1 cellular context compared by ENCODE assay signal in genomic region chr9:137638680-137639079, GRCh38.
TF ChIP-seq lines count a peak whose summit lies in the region.

No MANE protein-coding gene starts in this region.

TF ChIP-seq in SK-N-SH treated with all-trans-retinoic acid at 6 μM for 48 hours, 23 proteins besides CTCF, POLR2A, EP300 and RAD21 (continued from another document):
- TF ChIP-seq, protein P1, sequence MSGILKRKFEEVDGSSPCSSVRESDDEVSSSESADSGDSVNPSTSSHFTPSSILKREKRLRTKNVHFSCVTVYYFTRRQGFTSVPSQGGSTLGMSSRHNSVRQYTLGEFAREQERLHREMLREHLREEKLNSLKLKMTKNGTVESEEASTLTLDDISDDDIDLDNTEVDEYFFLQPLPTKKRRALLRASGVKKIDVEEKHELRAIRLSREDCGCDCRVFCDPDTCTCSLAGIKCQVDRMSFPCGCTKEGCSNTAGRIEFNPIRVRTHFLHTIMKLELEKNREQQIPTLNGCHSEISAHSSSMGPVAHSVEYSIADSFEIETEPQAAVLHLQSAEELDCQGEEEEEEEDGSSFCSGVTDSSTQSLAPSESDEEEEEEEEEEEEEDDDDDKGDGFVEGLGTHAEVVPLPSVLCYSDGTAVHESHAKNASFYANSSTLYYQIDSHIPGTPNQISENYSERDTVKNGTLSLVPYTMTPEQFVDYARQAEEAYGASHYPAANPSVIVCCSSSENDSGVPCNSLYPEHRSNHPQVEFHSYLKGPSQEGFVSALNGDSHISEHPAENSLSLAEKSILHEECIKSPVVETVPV (CRISPR knock-in tag; IDR thresholded peaks at IDR 0.05): no peak
- TF ChIP-seq ARNTL (CRISPR knock-in tag; IDR thresholded peaks at IDR 0.05; ENCODE audit: borderline replicate concordance, low read depth): no peak
- no peak for TF ChIP-seq ZNF565 (CRISPR knock-in tag; conservative IDR thresholded peaks at IDR 0.05; ENCODE audit: low read depth)
- no peak for TF ChIP-seq CSDC2 (CRISPR knock-in tag; IDR thresholded peaks at IDR 0.05)
